Comparison of ENCODE assay signal across 1 cellular context in the genomic region with DNA sequence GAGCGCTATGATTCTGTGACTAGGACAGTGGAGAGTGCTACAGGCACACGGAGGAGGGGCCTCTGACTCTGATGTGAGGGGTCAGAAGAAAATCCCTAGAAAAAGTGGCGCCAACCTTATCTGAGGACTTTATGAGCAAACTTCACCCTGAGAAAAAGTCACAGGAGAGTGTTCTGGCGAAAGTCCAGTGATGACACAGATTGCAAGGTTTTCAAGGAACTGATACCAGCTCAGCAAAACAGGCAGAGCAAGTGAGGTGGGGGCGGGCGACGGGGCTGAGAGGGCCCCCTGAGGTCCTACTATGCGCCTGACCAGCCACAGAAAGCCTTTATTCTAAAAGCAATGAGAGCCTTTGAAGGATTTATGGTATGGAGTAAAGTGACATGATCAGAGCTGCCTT.
TF ChIP-seq lines count a peak whose summit lies in the region.

No MANE protein-coding gene starts in this region.

TF ChIP-seq in GM12878, 131 proteins besides CTCF, POLR2A, EP300 and RAD21 (continued from another document):
- TF ChIP-seq, protein P1, sequence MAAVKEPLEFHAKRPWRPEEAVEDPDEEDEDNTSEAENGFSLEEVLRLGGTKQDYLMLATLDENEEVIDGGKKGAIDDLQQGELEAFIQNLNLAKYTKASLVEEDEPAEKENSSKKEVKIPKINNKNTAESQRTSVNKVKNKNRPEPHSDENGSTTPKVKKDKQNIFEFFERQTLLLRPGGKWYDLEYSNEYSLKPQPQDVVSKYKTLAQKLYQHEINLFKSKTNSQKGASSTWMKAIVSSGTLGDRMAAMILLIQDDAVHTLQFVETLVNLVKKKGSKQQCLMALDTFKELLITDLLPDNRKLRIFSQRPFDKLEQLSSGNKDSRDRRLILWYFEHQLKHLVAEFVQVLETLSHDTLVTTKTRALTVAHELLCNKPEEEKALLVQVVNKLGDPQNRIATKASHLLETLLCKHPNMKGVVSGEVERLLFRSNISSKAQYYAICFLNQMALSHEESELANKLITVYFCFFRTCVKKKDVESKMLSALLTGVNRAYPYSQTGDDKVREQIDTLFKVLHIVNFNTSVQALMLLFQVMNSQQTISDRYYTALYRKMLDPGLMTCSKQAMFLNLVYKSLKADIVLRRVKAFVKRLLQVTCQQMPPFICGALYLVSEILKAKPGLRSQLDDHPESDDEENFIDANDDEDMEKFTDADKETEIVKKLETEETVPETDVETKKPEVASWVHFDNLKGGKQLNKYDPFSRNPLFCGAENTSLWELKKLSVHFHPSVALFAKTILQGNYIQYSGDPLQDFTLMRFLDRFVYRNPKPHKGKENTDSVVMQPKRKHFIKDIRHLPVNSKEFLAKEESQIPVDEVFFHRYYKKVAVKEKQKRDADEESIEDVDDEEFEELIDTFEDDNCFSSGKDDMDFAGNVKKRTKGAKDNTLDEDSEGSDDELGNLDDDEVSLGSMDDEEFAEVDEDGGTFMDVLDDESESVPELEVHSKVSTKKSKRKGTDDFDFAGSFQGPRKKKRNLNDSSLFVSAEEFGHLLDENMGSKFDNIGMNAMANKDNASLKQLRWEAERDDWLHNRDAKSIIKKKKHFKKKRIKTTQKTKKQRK (IDR thresholded peaks at IDR 0.05; ENCODE audit: low read depth, low read length) = no peak
- TF ChIP-seq CBFB (IDR thresholded peaks at IDR 0.05; ENCODE audit: low read depth) (no peak), MEF2A (IDR thresholded peaks at IDR 0.05; ENCODE audit: insufficient read depth, low read depth, low read length) (0 out of 2 replicates have a peak, but pooled peaks have one; percentile 23), CEBPB (IDR thresholded peaks at IDR 0.05; ENCODE audit: borderline replicate concordance in 1 of 2, low read depth in 2 of 2, low read length in 2 of 2) (no peak), MEF2B (IDR thresholded peaks at IDR 0.05; ENCODE audit: partially characterized antibody, poor library complexity, severe bottlenecking) (peak; percentile 75), BCL11A (IDR thresholded peaks at IDR 0.05; ENCODE audit: low read depth, low read length) (peak; percentile 85; the same call in 1 of the 2 replicates), ZBTB40 (IDR thresholded peaks at IDR 0.05; ENCODE audit: borderline replicate concordance) (no peak; the same call in 1 of the 2 replicates), FOXM1 (IDR thresholded peaks at IDR 0.05; ENCODE audit: low read depth, low read length) (0 out of 2 replicates have a peak, but pooled peaks have one; percentile 42), NBN (IDR thresholded peaks at IDR 0.05) (peak; percentile 18; the same call in 1 of the 2 replicates), LARP7 (IDR thresholded peaks at IDR 0.05) (no peak), PAX5 (IDR thresholded peaks at IDR 0.05; ENCODE audit: borderline replicate concordance, low read depth, low read length) (peak; percentile 77; the same call in 1 of the 2 replicates), BHLHE40 (IDR thresholded peaks at IDR 0.05; ENCODE audit: borderline replicate concordance in 1 of 2, low read depth in 2 of 2, low read length in 1 of 2) (peak; percentile 44 to 51; a peak in 1 of 4 replicates), SP1 (IDR thresholded peaks at IDR 0.05; ENCODE audit: low read depth, low read length) (peak; percentile 29), FOXK2 (IDR thresholded peaks at IDR 0.05) (no peak), CUX1 (IDR thresholded peaks at IDR 0.05; ENCODE audit: insufficient replicate concordance, low read depth, low read length) (peak; percentile 77), WRNIP1 (IDR thresholded peaks at IDR 0.05; ENCODE audit: borderline replicate concordance, low read depth, low read length) (peak; percentile 96; the same call in 1 of the 2 replicates)
- TF ChIP-seq, protein P2, sequence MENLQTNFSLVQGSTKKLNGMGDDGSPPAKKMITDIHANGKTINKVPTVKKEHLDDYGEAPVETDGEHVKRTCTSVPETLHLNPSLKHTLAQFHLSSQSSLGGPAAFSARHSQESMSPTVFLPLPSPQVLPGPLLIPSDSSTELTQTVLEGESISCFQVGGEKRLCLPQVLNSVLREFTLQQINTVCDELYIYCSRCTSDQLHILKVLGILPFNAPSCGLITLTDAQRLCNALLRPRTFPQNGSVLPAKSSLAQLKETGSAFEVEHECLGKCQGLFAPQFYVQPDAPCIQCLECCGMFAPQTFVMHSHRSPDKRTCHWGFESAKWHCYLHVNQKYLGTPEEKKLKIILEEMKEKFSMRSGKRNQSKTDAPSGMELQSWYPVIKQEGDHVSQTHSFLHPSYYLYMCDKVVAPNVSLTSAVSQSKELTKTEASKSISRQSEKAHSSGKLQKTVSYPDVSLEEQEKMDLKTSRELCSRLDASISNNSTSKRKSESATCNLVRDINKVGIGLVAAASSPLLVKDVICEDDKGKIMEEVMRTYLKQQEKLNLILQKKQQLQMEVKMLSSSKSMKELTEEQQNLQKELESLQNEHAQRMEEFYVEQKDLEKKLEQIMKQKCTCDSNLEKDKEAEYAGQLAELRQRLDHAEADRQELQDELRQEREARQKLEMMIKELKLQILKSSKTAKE (IDR thresholded peaks at IDR 0.05; ENCODE audit: low read depth, poor library complexity, severe bottlenecking) = peak; percentile 77
